24 cellular contexts compared by ENCODE assay signal in the genomic region with DNA sequence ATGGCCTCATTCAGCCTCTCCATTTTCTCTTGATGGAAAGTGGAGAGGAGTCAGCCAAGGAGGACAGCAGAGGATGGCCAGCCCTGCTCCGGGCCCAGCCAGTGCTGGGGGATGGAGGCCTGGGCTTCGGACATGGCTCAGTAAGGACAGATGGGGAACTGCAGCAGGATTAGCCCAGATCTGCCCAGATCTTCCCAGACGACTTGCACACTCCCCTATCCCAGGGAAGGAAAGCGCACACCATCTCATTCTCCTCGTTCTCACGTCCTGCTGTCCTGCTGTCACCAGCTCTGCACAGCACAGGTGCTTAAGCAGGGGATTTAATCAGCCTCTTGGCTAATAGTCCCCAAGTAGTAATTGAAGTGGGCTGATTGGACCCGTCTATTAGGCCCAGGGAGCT.
DNase-seq lines count a peak whose midpoint lies in the region; ATAC-seq, FAIRE-seq and TF ChIP-seq lines count a peak whose summit lies in the region.
"Had no signal": no experiment of that assay in that cellular context is flagged by ENCODE, and none has a peak within 500 bp of the region (broad histone marks: within the 10 kb centered on the region; RNA-seq: fewer than 3 reads in every experiment).

No MANE protein-coding gene starts in this region.

- peaks cover 76% of the 10 kb centered on the region for H3K4me1 Mint-ChIP-seq in dendritic cell treated with granulocyte-macrophage colony-stimulating factor and Interleukin-4, amounts not matched to agents 40 ng/mL and 50 ng/mL, for 4 days (ENCODE audit: low read depth)

- no peak overlapping the region for H3K9ac ChIP-seq in BLaER1
- H3K9ac ChIP-seq: KMS-11 had no signal

- ATAC-seq in GM18861 (IDR thresholded peaks at IDR 0.05; ENCODE audit: unreplicated experiment) = no peak
- ATAC-seq in gastrocnemius medialis = no peak
- ATAC-seq: Right ventricle myocardium inferior had no signal

- peak; percentile 71 for FAIRE-seq in D721Med (lab: Jason Lieb, UNC)
- FAIRE-seq: GM12891, H1 had no signal

- no peaks in the 10 kb centered on the region for H3K36me3 Mint-ChIP-seq in dendritic cell treated with granulocyte-macrophage colony-stimulating factor and Interleukin-4, amounts not matched to agents 40 ng/mL and 50 ng/mL, for 4 days (ENCODE audit: low read depth)
- H3K36me3 Mint-ChIP-seq: CD4-positive, alpha-beta memory T cell had no signal

- peak overlapping the region; percentile 84 for H3K4me2 ChIP-seq in BLaER1
- H3K4me2 ChIP-seq: KMS-11 had no signal

- intact Hi-C loops in dendritic cell treated with granulocyte-macrophage colony-stimulating factor and Interleukin-4, amounts not matched to agents 40 ng/mL and 50 ng/mL, for 4 days (cut with micrococcal nuclease) = no loop called here
- intact Hi-C loops in gastrocnemius medialis (cut with DNase I; ENCODE audit: low total_unique reads) = loop anchor here (10.0 kb wide), 1 partner anchor 60 kb away; no protein-coding TSS in a partner anchor

- no peak for TF ChIP-seq POLR2A in gastrocnemius medialis (IDR thresholded peaks at IDR 0.05)

- no peaks in the 10 kb centered on the region for H3K36me3 ChIP-seq in BLaER1
- no peaks in the 10 kb centered on the region for H3K36me3 ChIP-seq in gastrocnemius medialis
- H3K36me3 ChIP-seq: SJSA1 had no signal

- H3K27me3 ChIP-seq in BLaER1 (no peaks in the 10 kb centered on the region), gastrocnemius medialis (peaks cover 5 to 22% (median 6%) of the 10 kb centered on the region in 3 donors)

- H3K9me3 Mint-ChIP-seq in dendritic cell treated with granulocyte-macrophage colony-stimulating factor and Interleukin-4, amounts not matched to agents 40 ng/mL and 50 ng/mL, for 4 days = no peaks in the 10 kb centered on the region

- DNase-seq in D721Med (ENCODE audit: insufficient read length, low spot score) (peak; percentile 78), NCI-H524 treated with DMSO at 0.1 percent for 48 hours (lab: John Stamatoyannopoulos, UW) (peak; percentile 99), DMS153 treated with DMSO at 0.1 percent for 48 hours (lab: John Stamatoyannopoulos, UW; ENCODE audit: unreplicated experiment) (no peak), gastrocnemius medialis (no peak), NCI-H1048 (lab: John Stamatoyannopoulos, UW) (no peak)
- DNase-seq: Caco-2; CD4-positive, alpha-beta memory T cell; IMR-90; NCI-H1105 treated with DMSO at 0.1 percent for 48 hours; NCI-H187 treated with DMSO at 0.1 percent for 48 hours; NCI-H2107; NCI-H2227 treated with DMSO at 0.1 percent for 48 hours; NCI-H510A; NCI-H774; OCI-M1; T-helper 1 cell had no signal

- peaks cover 59% of the 10 kb centered on the region for H3K4me1 ChIP-seq in BLaER1
- no peaks in the 10 kb centered on the region for H3K4me1 ChIP-seq in gastrocnemius medialis
- H3K4me1 ChIP-seq: SJSA1 had no signal

- H3K27ac Mint-ChIP-seq in dendritic cell treated with granulocyte-macrophage colony-stimulating factor and Interleukin-4, amounts not matched to agents 40 ng/mL and 50 ng/mL, for 4 days = peak overlapping the region; percentile 74

- H3K4me3 Mint-ChIP-seq in dendritic cell treated with granulocyte-macrophage colony-stimulating factor and Interleukin-4, amounts not matched to agents 40 ng/mL and 50 ng/mL, for 4 days = no peak overlapping the region
- H3K4me3 Mint-ChIP-seq: CD4-positive, alpha-beta memory T cell had no signal

- H3K27ac ChIP-seq in BLaER1 (no peak overlapping the region), gastrocnemius medialis (no peak overlapping the region)
- H3K27ac ChIP-seq: KMS-11, SJSA1 had no signal

- peaks cover 21% of the 10 kb centered on the region for H3K27me3 Mint-ChIP-seq in dendritic cell treated with granulocyte-macrophage colony-stimulating factor and Interleukin-4, amounts not matched to agents 40 ng/mL and 50 ng/mL, for 4 days

- H3K9me3 ChIP-seq in BLaER1 = no peaks in the 10 kb centered on the region
- H3K9me3 ChIP-seq in gastrocnemius medialis = no peaks in the 10 kb centered on the region
- H3K9me3 ChIP-seq: Caco-2, SJSA1 had no signal

- TF ChIP-seq CTCF in D721Med (IDR thresholded peaks at IDR 0.05; ENCODE audit: insufficient read depth, missing control alignments) (no peak), gastrocnemius medialis (IDR thresholded peaks at IDR 0.05 in 4 of 5, conservative IDR thresholded peaks at IDR 0.05 in 1 of 5) (no peak)

- in situ Hi-C loops in gastrocnemius medialis (cut with MboI; ENCODE audit: low sequenced_read_pairs in 4 of 4) = no loop called here

- H3K4me3 ChIP-seq in BLaER1 = no peak overlapping the region
- H3K4me3 ChIP-seq in gastrocnemius medialis = no peak overlapping the region
- H3K4me3 ChIP-seq: SJSA1 had no signal

- no peaks in the 10 kb centered on the region for H4K20me1 ChIP-seq in BLaER1

Comparison
In these comparisons a context has a peak if more than half of its experiments do, and no peak if none do; other contexts are left out.
1. DNase-seq: peak in D721Med (single experiment) and NCI-H524 treated with DMSO at 0.1 percent for 48 hours (single experiment); none in DMS153 treated with DMSO at 0.1 percent for 48 hours (single experiment), gastrocnemius medialis (0 of 2) and NCI-H1048 (single experiment).